1 cellular context compared by ENCODE assay signal in the genomic region with DNA sequence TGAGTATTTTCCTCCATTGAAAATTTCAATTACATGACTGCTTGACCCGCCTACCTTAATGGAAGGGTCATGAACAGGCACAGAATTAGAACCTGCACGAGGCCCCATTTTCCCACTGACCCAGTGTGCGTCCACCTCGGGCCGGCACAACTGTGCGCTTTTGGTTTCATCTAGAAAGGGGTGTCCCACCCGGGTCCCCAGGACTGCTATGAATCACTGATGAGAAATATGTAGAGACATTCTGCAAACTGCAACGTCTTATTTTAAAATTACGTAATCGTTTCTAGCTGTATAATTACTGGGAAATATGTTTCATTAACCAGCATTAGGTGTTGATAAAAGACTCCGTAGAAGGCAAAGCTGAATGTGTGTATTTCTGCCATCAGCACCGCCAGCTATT.
TF ChIP-seq lines count a peak whose summit lies in the region.

No MANE protein-coding gene starts in this region.

TF ChIP-seq in HepG2, 621 proteins besides CTCF, POLR2A, EP300 and RAD21 (continued from another document):
- TF ChIP-seq MLXIP (CRISPR knock-in tag; IDR thresholded peaks at IDR 0.05; ENCODE audit: borderline replicate concordance) (no peak), SRSF9 (IDR thresholded peaks at IDR 0.05; ENCODE audit: borderline replicate concordance, insufficient read depth, low read depth, low read length, poor library complexity, severe bottlenecking) (no peak)
